17 cellular contexts compared by ENCODE assay signal in genomic region chr5:145824040-145824439, GRCh38. TPM values are rescaled to one million over a fixed set of nuclear protein-coding genes. Genes with fewer than 3 reads are reported as not detected.
DNase-seq lines count a peak whose midpoint lies in the region; ATAC-seq and TF ChIP-seq lines count a peak whose summit lies in the region.
"Had no signal": no experiment of that assay in that cellular context is flagged by ENCODE, and none has a peak within 500 bp of the region (broad histone marks: within the 10 kb centered on the region; RNA-seq: fewer than 3 reads in every experiment).

No MANE protein-coding gene starts in this region.

- H3K4me1 Mint-ChIP-seq in nephron, result peaks cover 10% of the 10 kb centered on the region

- H3K27me3 Mint-ChIP-seq in nephron (ENCODE audit: low read depth), result no peaks in the 10 kb centered on the region

- no peak for ATAC-seq in HG03196 (IDR thresholded peaks at IDR 0.05; ENCODE audit: unreplicated experiment)

- CTCF ChIA-PET in A673 (lab: Charles Lee), result interaction anchor here (0.6 kb wide), 1 partner anchor 12 kb away, joined by 6 read pairs; no protein-coding TSS in a partner anchor

- peaks cover 7% of the 10 kb centered on the region for H3K9me3 ChIP-seq in A673 (ENCODE audit: low read depth, low read length, poor library complexity, severe bottlenecking)

- H3K27ac ChIP-seq in A673 (ENCODE audit: low read depth, low read length, poor library complexity, severe bottlenecking), result peak overlapping the region; percentile 43

- H3K9me3 Mint-ChIP-seq in nephron, result no peaks in the 10 kb centered on the region
- H3K9me3 Mint-ChIP-seq: H9 had no signal

- intact Hi-C loops in A673 (cut with micrococcal nuclease; ENCODE audit: unreplicated experiment), result no loop called here

- no peak overlapping the region for H3K4me3 ChIP-seq in A673 (ENCODE audit: low read depth, low read length, poor library complexity, severe bottlenecking)
- no peak overlapping the region for H3K4me3 ChIP-seq in fibroblast of mammary gland (ENCODE audit: control insufficient read depth, low read depth, low read length)

- peaks cover 20% of the 10 kb centered on the region for H3K36me3 Mint-ChIP-seq in nephron (ENCODE audit: low read depth)

- H3K27ac Mint-ChIP-seq in nephron, result peak overlapping the region in 2 of 3 experiments; percentile 19 to 32

- BruUV-seq in A673 (replicated peaks; lab: Mats Ljungman, UMichigan), result no TSS peak

- TF ChIP-seq CTCF in A673 (conservative IDR thresholded peaks at IDR 0.05; ENCODE audit: low read depth, low read length) (no peak), fibroblast of mammary gland (conservative IDR thresholded peaks at IDR 0.05; ENCODE audit: control insufficient read depth, insufficient read depth, low read depth, low read length) (no peak), nephron (IDR thresholded peaks at IDR 0.05; ENCODE audit: unreplicated experiment in 3 of 3) (no peak)

- H3K4me3 Mint-ChIP-seq in nephron, result no peak overlapping the region
- H3K4me3 Mint-ChIP-seq: H9 had no signal

- DNase-seq in A673 (ENCODE audit: low spot score) (peak; percentile 59), astrocyte of the hippocampus (ENCODE audit: low read depth, low spot score) (peak; percentile 69), fibroblast of mammary gland (ENCODE audit: low read depth) (peak; percentile 29), cerebellar nuclear complex (lab: John Stamatoyannopoulos, UW) (no peak), LoVo (ENCODE audit: low spot score) (no peak), NCI-H1694 (lab: John Stamatoyannopoulos, UW) (no peak)
- DNase-seq: C1 segment of cervical spinal cord, EL, H9, MV-4-11, NCI-H146, NCI-H82, SHP77 had no signal

- no peaks in the 10 kb centered on the region for H3K27me3 ChIP-seq in A673 (replicated peaks; ENCODE audit: insufficient read depth, low read depth, low read length, poor library complexity)

- POLR2A ChIA-PET in A673 (lab: Charles Lee; ENCODE audit: low non-redundant PET), result interaction anchor here (0.5 to 0.6 kb wide), 2 partner anchors 175 to 180 kb away, joined by 3 to 10 read pairs; no protein-coding TSS in a partner anchor

- peaks cover 52% of the 10 kb centered on the region for H3K4me1 ChIP-seq in A673 (ENCODE audit: insufficient read depth, low read length, poor library complexity, severe bottlenecking)

- peaks cover 15% of the 10 kb centered on the region for H3K36me3 ChIP-seq in A673 (ENCODE audit: insufficient read depth, low read length, poor library complexity, severe bottlenecking)

RNA-seq across cellular contexts. Expression of gene PRELID2, which starts 11.1 kb away (rescaled TPM):
- 50.2 and 55.8 TPM in 2 replicates for total RNA-seq in A673 (2021)

RNA-seq across cellular contexts. Expression of gene GRXCR2, which starts 48.8 kb away (rescaled TPM):
- total RNA-seq in A673 (2021), result not detected in 2 replicates
- total RNA-seq: A172, H9, LHCN-M2 had no signal

Comparison
In these comparisons a context has a peak if more than half of its experiments do, and no peak if none do; other contexts are left out.
1. DNase-seq: peak in A673 (single experiment), astrocyte of the hippocampus (single experiment) and fibroblast of mammary gland (single experiment); none in cerebellar nuclear complex (0 of 2), LoVo (single experiment) and NCI-H1694 (single experiment).